17 cellular contexts compared by ENCODE assay signal in genomic region chr20:4369119-4369797, GRCh38.
DNase-seq lines count a peak whose midpoint lies in the region; ATAC-seq and TF ChIP-seq lines count a peak whose summit lies in the region.
"Had no signal": no experiment of that assay in that cellular context is flagged by ENCODE, and none has a peak within 500 bp of the region (broad histone marks: within the 10 kb centered on the region; RNA-seq: fewer than 3 reads in every experiment).

No MANE protein-coding gene starts in this region.

- no peaks in the 10 kb centered on the region for H3K9me3 Mint-ChIP-seq in activated T-cell treated with anti-CD3 and anti-CD28 coated beads, Interleukin-2, amount 50 U/mL, for 4 hours
- no peaks in the 10 kb centered on the region for H3K9me3 Mint-ChIP-seq in activated naive CD8-positive, alpha-beta T cell treated with anti-CD3 and anti-CD28 coated beads, Interleukin-2, amount 50 U/mL, for 24 hours
- H3K9me3 Mint-ChIP-seq in stimulated activated memory B cell treated with anti-CD40 and anti-IgM and Interleukin-4, amounts not matched to agents 10 μg/mL and 1 μg/mL and 100 μg/mL, for 72 hours: no peaks in the 10 kb centered on the region
- H3K9me3 Mint-ChIP-seq in progenitor cell of endocrine pancreas (ENCODE audit: low read depth): peaks cover 10% of the 10 kb centered on the region
- H3K9me3 Mint-ChIP-seq: memory B cell, neural progenitor cell had no signal

- H3K4me3 ChIP-seq in HL-60 (replicated peaks; ENCODE audit: insufficient read depth, low read length) (no peak overlapping the region), esophagus muscularis mucosa (no peak overlapping the region)
- H3K4me3 ChIP-seq: body of pancreas, dorsolateral prefrontal cortex, neural progenitor cell had no signal

- no peak for TF ChIP-seq POLR2A in esophagus muscularis mucosa (IDR thresholded peaks at IDR 0.05; ENCODE audit: low read depth)

- H3K36me3 ChIP-seq in esophagus muscularis mucosa: no peaks in the 10 kb centered on the region
- H3K36me3 ChIP-seq: neural progenitor cell had no signal

- ATAC-seq in activated T-cell treated with anti-CD3 and anti-CD28 coated beads, Interleukin-2, amount 50 U/mL, for 4 hours: peak in 1 of 2 donors; percentile 20
- ATAC-seq in activated naive CD8-positive, alpha-beta T cell treated with anti-CD3 and anti-CD28 coated beads, Interleukin-2, amount 50 U/mL, for 24 hours: no peak
- peak; percentile 14 for ATAC-seq in stimulated activated memory B cell treated with anti-CD40 and anti-IgM and Interleukin-4, amounts not matched to agents 10 μg/mL and 1 μg/mL and 100 μg/mL, for 72 hours
- ATAC-seq: body of pancreas, WTC11 had no signal

- H3K4me1 Mint-ChIP-seq in activated T-cell treated with anti-CD3 and anti-CD28 coated beads, Interleukin-2, amount 50 U/mL, for 4 hours (ENCODE audit: low read depth): peaks cover 18% of the 10 kb centered on the region
- peaks cover 43% of the 10 kb centered on the region for H3K4me1 Mint-ChIP-seq in activated naive CD8-positive, alpha-beta T cell treated with anti-CD3 and anti-CD28 coated beads, Interleukin-2, amount 50 U/mL, for 24 hours
- peaks cover 9% of the 10 kb centered on the region for H3K4me1 Mint-ChIP-seq in stimulated activated memory B cell treated with anti-CD40 and anti-IgM and Interleukin-4, amounts not matched to agents 10 μg/mL and 1 μg/mL and 100 μg/mL, for 72 hours
- H3K4me1 Mint-ChIP-seq in progenitor cell of endocrine pancreas (ENCODE audit: low read depth): no peaks in the 10 kb centered on the region

- H3K36me3 Mint-ChIP-seq in activated T-cell treated with anti-CD3 and anti-CD28 coated beads, Interleukin-2, amount 50 U/mL, for 4 hours (ENCODE audit: insufficient read depth): no peaks in the 10 kb centered on the region
- no peaks in the 10 kb centered on the region for H3K36me3 Mint-ChIP-seq in activated naive CD8-positive, alpha-beta T cell treated with anti-CD3 and anti-CD28 coated beads, Interleukin-2, amount 50 U/mL, for 24 hours (ENCODE audit: low read depth)
- H3K36me3 Mint-ChIP-seq in stimulated activated memory B cell treated with anti-CD40 and anti-IgM and Interleukin-4, amounts not matched to agents 10 μg/mL and 1 μg/mL and 100 μg/mL, for 72 hours: no peaks in the 10 kb centered on the region
- no peaks in the 10 kb centered on the region for H3K36me3 Mint-ChIP-seq in progenitor cell of endocrine pancreas (ENCODE audit: insufficient read depth)
- H3K36me3 Mint-ChIP-seq: memory B cell had no signal

- intact Hi-C loops in esophagus muscularis mucosa (cut with DNase I): no loop called here

- TF ChIP-seq EP300 in esophagus muscularis mucosa (IDR thresholded peaks at IDR 0.05): no peak

- no peak for DNase-seq in activated T-cell treated with anti-CD3 and anti-CD28 coated beads, Interleukin-2, amount 50 U/mL, for 4 hours
- DNase-seq in activated T-cell treated with anti-CD3 and anti-CD28 coated beads, Interleukin-2, amount 50 U/mL, for 1 hour: no peak
- DNase-seq in HL-60 (ENCODE audit: low read depth in 1 of 2, low spot score in 1 of 2) (no peak), progenitor cell of endocrine pancreas (ENCODE audit: low spot score, unreplicated experiment) (no peak), GM10266 (ENCODE audit: extremely low spot score) (no peak), esophagus muscularis mucosa (ENCODE audit: extremely low spot score) (no peak)
- DNase-seq in activated naive CD8-positive, alpha-beta T cell treated with anti-CD3 and anti-CD28 coated beads, Interleukin-2, amount 50 U/mL, for 24 hours: no peak
- DNase-seq: DMS153, dorsolateral prefrontal cortex, head of caudate nucleus, NCI-H1694, NCI-H446 treated with DMSO at 0.1 percent for 48 hours had no signal

- H3K4me1 ChIP-seq in esophagus muscularis mucosa: no peaks in the 10 kb centered on the region
- H3K4me1 ChIP-seq: body of pancreas, neural progenitor cell had no signal

- H3K27ac Mint-ChIP-seq in activated naive CD8-positive, alpha-beta T cell treated with anti-CD3 and anti-CD28 coated beads, Interleukin-2, amount 50 U/mL, for 24 hours: peak overlapping the region; percentile 93
- H3K27ac Mint-ChIP-seq in stimulated activated memory B cell treated with anti-CD40 and anti-IgM and Interleukin-4, amounts not matched to agents 10 μg/mL and 1 μg/mL and 100 μg/mL, for 72 hours: no peak overlapping the region
- H3K27ac Mint-ChIP-seq in progenitor cell of endocrine pancreas: no peak overlapping the region
- H3K27ac Mint-ChIP-seq: memory B cell, neural progenitor cell, WTC11 had no signal

- H3K9me3 ChIP-seq in esophagus muscularis mucosa: no peaks in the 10 kb centered on the region
- H3K9me3 ChIP-seq: body of pancreas had no signal

- TF ChIP-seq CTCF in HL-60 (IDR thresholded peaks at IDR 0.05; ENCODE audit: insufficient read depth, low read length): no peak
- no peak for TF ChIP-seq CTCF in progenitor cell of endocrine pancreas (IDR thresholded peaks at IDR 0.05; ENCODE audit: unreplicated experiment)
- no peak for TF ChIP-seq CTCF in GM10266 (IDR thresholded peaks at IDR 0.05; ENCODE audit: control insufficient read depth, insufficient read depth, low read depth, missing control alignments)
- TF ChIP-seq CTCF in esophagus muscularis mucosa (IDR thresholded peaks at IDR 0.05): no peak

- H3K4me3 Mint-ChIP-seq in activated T-cell treated with anti-CD3 and anti-CD28 coated beads, Interleukin-2, amount 50 U/mL, for 4 hours: peak overlapping the region; percentile 4
- H3K4me3 Mint-ChIP-seq in activated naive CD8-positive, alpha-beta T cell treated with anti-CD3 and anti-CD28 coated beads, Interleukin-2, amount 50 U/mL, for 24 hours: peak overlapping the region; percentile 16
- no peak overlapping the region for H3K4me3 Mint-ChIP-seq in stimulated activated memory B cell treated with anti-CD40 and anti-IgM and Interleukin-4, amounts not matched to agents 10 μg/mL and 1 μg/mL and 100 μg/mL, for 72 hours
- H3K4me3 Mint-ChIP-seq in progenitor cell of endocrine pancreas (ENCODE audit: low read depth): no peak overlapping the region
- H3K4me3 Mint-ChIP-seq: memory B cell, neural progenitor cell, WTC11 had no signal

- WGBS in esophagus muscularis mucosa: 72% methylated on average over 2 of the region's 2 CpGs

- H3K27me3 ChIP-seq in HL-60 (ENCODE audit: insufficient read depth, poor library complexity, severe bottlenecking): no peaks in the 10 kb centered on the region
- H3K27me3 ChIP-seq in esophagus muscularis mucosa: no peaks in the 10 kb centered on the region
- H3K27me3 ChIP-seq: body of pancreas, dorsolateral prefrontal cortex, neural progenitor cell had no signal

- H3K27me3 Mint-ChIP-seq in activated T-cell treated with anti-CD3 and anti-CD28 coated beads, Interleukin-2, amount 50 U/mL, for 4 hours (ENCODE audit: low read depth): no peaks in the 10 kb centered on the region
- peaks cover 3% of the 10 kb centered on the region for H3K27me3 Mint-ChIP-seq in activated naive CD8-positive, alpha-beta T cell treated with anti-CD3 and anti-CD28 coated beads, Interleukin-2, amount 50 U/mL, for 24 hours
- H3K27me3 Mint-ChIP-seq in stimulated activated memory B cell treated with anti-CD40 and anti-IgM and Interleukin-4, amounts not matched to agents 10 μg/mL and 1 μg/mL and 100 μg/mL, for 72 hours: no peaks in the 10 kb centered on the region
- no peaks in the 10 kb centered on the region for H3K27me3 Mint-ChIP-seq in progenitor cell of endocrine pancreas

- H3K27ac ChIP-seq in HL-60 (replicated peaks): peak overlapping the region; percentile 68
- no peak overlapping the region for H3K27ac ChIP-seq in esophagus muscularis mucosa (replicated peaks in 1 of 4)
- H3K27ac ChIP-seq: body of pancreas, dorsolateral prefrontal cortex, neural progenitor cell had no signal

Comparison
In these comparisons a context has a peak if more than half of its experiments do, and no peak if none do; other contexts are left out.
1. H3K4me3 Mint-ChIP-seq: peak in activated T-cell treated with anti-CD3 and anti-CD28 coated beads, Interleukin-2, amount 50 U/mL, for 4 hours (single experiment) and activated naive CD8-positive, alpha-beta T cell treated with anti-CD3 and anti-CD28 coated beads, Interleukin-2, amount 50 U/mL, for 24 hours (single experiment); none in stimulated activated memory B cell treated with anti-CD40 and anti-IgM and Interleukin-4, amounts not matched to agents 10 μg/mL and 1 μg/mL and 100 μg/mL, for 72 hours (single experiment) and progenitor cell of endocrine pancreas (single experiment).